Comparison of ENCODE assay signal across 11 cellular contexts in the genomic region with DNA sequence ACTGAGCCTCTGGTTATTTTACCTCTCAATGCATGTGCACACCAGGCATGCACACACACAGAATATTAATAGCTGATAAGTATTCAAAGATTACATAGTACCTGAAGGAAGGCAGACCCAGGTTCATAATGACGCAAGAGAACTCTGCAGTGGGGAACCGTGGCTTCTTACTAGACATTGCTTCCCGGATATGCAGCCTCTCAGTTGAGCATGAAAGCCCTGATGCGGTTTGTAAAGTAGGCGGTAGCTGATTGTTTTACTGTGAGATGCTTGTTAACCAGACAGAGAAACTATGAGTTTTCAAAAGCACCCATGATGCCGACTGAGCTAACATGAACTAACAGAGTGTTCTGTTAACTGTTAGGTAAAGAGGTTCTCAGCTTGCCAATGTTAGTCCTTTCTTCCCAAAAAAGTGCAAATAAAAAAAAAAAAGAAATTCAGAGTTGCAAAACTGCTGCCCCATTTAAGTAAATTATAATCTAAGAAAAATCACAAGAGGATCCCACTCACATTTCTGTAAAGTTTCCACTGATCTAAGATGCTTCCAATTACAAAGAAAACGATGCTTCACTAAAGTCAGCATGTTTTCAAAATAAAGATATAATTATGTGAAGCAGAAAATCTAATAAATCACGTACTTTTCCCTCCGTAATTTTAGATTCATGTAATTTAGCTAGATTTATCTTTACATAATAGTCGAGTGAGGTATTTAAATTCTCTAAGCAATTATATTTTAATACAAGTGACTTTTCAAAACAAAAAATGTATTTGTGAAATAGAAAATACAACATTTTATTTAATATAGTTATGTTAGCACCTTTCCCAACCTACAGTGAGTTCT. TPM values are rescaled to one million over a fixed set of nuclear protein-coding genes. Genes with fewer than 3 reads are reported as not detected.
DNase-seq lines count a peak whose midpoint lies in the region; ATAC-seq lines count a peak whose summit lies in the region.
"Had no signal": no experiment of that assay in that cellular context is flagged by ENCODE, and none has a peak within 500 bp of the region (broad histone marks: within the 10 kb centered on the region; RNA-seq: fewer than 3 reads in every experiment).

No MANE protein-coding gene starts in this region.

- ATAC-seq in GM21528 (IDR thresholded peaks at IDR 0.05; ENCODE audit: low FRiP score, unreplicated experiment) = no peak

- no peaks in the 10 kb centered on the region; the same call in 1 of the 2 replicates for H3K27me3 ChIP-seq in iPS DF 6.9 (ENCODE audit: control insufficient read depth, insufficient read depth, low read length)

- no peaks in the 10 kb centered on the region; the same call in 1 of the 2 replicates for H3K36me3 ChIP-seq in iPS DF 6.9 (ENCODE audit: control insufficient read depth, insufficient read depth, low read length)

- no CpG with 5 or more reads among the region's 10 CpGs for WGBS in iPS DF 6.9 (ENCODE audit: insufficient coverage, insufficient read length)

- no peak overlapping the region for H3K27ac Mint-ChIP-seq in activated CD4-positive, alpha-beta T cell treated with anti-CD3 and anti-CD28 coated beads, Interleukin-2, amount 10 ng/mL, durations not matched to agents 7 days and 5 days

- no peaks in the 10 kb centered on the region for H3K9me3 ChIP-seq in iPS DF 6.9 (ENCODE audit: control insufficient read depth, insufficient read depth, low read length)

- H3K9me3 Mint-ChIP-seq in activated CD4-positive, alpha-beta T cell treated with anti-CD3 and anti-CD28 coated beads, Interleukin-2, amount 10 ng/mL, durations not matched to agents 7 days and 5 days = no peaks in the 10 kb centered on the region

- H3K4me1 Mint-ChIP-seq in activated CD4-positive, alpha-beta T cell treated with anti-CD3 and anti-CD28 coated beads, Interleukin-2, amount 10 ng/mL, durations not matched to agents 7 days and 5 days = peaks cover 34% of the 10 kb centered on the region

- H3K27me3 Mint-ChIP-seq in activated CD4-positive, alpha-beta T cell treated with anti-CD3 and anti-CD28 coated beads, Interleukin-2, amount 10 ng/mL, durations not matched to agents 7 days and 5 days = peaks cover 48% of the 10 kb centered on the region

- POLR2A ChIA-PET in activated CD4-positive, alpha-beta T cell treated with anti-CD3 and anti-CD28 coated beads, Interleukin-2, amount 10 ng/mL, durations not matched to agents 7 days and 5 days (lab: Charles Lee) = interaction anchor here (0.7 kb wide), 1 partner anchor 353 kb away, joined by 3 read pairs; no protein-coding TSS in a partner anchor

- no peak overlapping the region for H3K27ac ChIP-seq in iPS DF 6.9 (ENCODE audit: low read length)

- DNase-seq in NCI-H748 (lab: John Stamatoyannopoulos, UW; ENCODE audit: unreplicated experiment) (peak; percentile 25), NCI-H748 treated with DMSO at 0.1 percent for 48 hours (lab: John Stamatoyannopoulos, UW) (no peak), iPS DF 6.9 (ENCODE audit: low read depth, low spot score) (no peak), NCI-H187 (lab: John Stamatoyannopoulos, UW) (no peak), NCI-H2081 (lab: John Stamatoyannopoulos, UW) (no peak)
- peak; percentile 70 for DNase-seq in activated CD4-positive, alpha-beta T cell treated with anti-CD3 and anti-CD28 coated beads, Interleukin-2, amount 10 ng/mL, durations not matched to agents 7 days and 5 days
- peak; percentile 8 for DNase-seq in stimulated activated CD8-positive, alpha-beta memory T cell treated with anti-CD3 and anti-CD28 coated beads, Interleukin-4, amount 100 ng/mL, for 24 hours (ENCODE audit: low read depth)
- DNase-seq: 8988T, NCI-H1105 treated with DMSO at 0.1 percent for 48 hours had no signal

- CTCF ChIA-PET in activated CD4-positive, alpha-beta T cell treated with anti-CD3 and anti-CD28 coated beads, Interleukin-2, amount 10 ng/mL, durations not matched to agents 7 days and 5 days (lab: Charles Lee) = interaction anchor here (1.3 kb wide), 1 partner anchor 11 kb away, joined by 4 read pairs; no protein-coding TSS in a partner anchor

- H3K36me3 Mint-ChIP-seq in activated CD4-positive, alpha-beta T cell treated with anti-CD3 and anti-CD28 coated beads, Interleukin-2, amount 10 ng/mL, durations not matched to agents 7 days and 5 days (ENCODE audit: low read depth) = peaks cover 2% of the 10 kb centered on the region

- H3K4me3 ChIP-seq in iPS DF 6.9 (ENCODE audit: low read length) = peak overlapping the region; percentile 82; the same call in 1 of the 2 replicates

- peaks cover 4% of the 10 kb centered on the region; the same call in 1 of the 2 replicates for H3K4me1 ChIP-seq in iPS DF 6.9 (ENCODE audit: control insufficient read depth, insufficient read depth, low read length)

- H3K4me3 Mint-ChIP-seq in activated CD4-positive, alpha-beta T cell treated with anti-CD3 and anti-CD28 coated beads, Interleukin-2, amount 10 ng/mL, durations not matched to agents 7 days and 5 days = peak overlapping the region; percentile 57

RNA-seq across cellular contexts. Expression of a gene that starts 2.2 kb away (rescaled TPM):
- under 1 TPM; 0.32 to 0.71 TPM for total RNA-seq in activated CD4-positive, alpha-beta T cell treated with anti-CD3 and anti-CD28 coated beads, Interleukin-2, amount 10 ng/mL, durations not matched to agents 7 days and 5 days
- total RNA-seq: myocyte had no signal

Comparison
In these comparisons a context has a peak if more than half of its experiments do, and no peak if none do; other contexts are left out.
1. DNase-seq: peak in NCI-H748 (single experiment), activated CD4-positive, alpha-beta T cell treated with anti-CD3 and anti-CD28 coated beads, Interleukin-2, amount 10 ng/mL, durations not matched to agents 7 days and 5 days (single experiment) and stimulated activated CD8-positive, alpha-beta memory T cell treated with anti-CD3 and anti-CD28 coated beads, Interleukin-4, amount 100 ng/mL, for 24 hours (single experiment); none in NCI-H748 treated with DMSO at 0.1 percent for 48 hours (single experiment), iPS DF 6.9 (single experiment), NCI-H187 (0 of 2) and NCI-H2081 (0 of 2).